17 cellular contexts compared by ENCODE assay signal in genomic region chr14:104545151-104545931, GRCh38. TPM values are rescaled to one million over a fixed set of nuclear protein-coding genes. Genes with fewer than 3 reads are reported as not detected.
DNase-seq lines count a peak whose midpoint lies in the region; ATAC-seq and TF ChIP-seq lines count a peak whose summit lies in the region.
"Had no signal": no experiment of that assay in that cellular context is flagged by ENCODE, and none has a peak within 500 bp of the region (broad histone marks: within the 10 kb centered on the region; RNA-seq: fewer than 3 reads in every experiment).

No MANE protein-coding gene starts in this region.

- no peaks in the 10 kb centered on the region for H3K27me3 ChIP-seq in H7 (ENCODE audit: control insufficient read depth, insufficient read depth, low read length)
- H3K27me3 ChIP-seq in foreskin keratinocyte = peaks cover 16% of the 10 kb centered on the region
- H3K27me3 ChIP-seq: ascending aorta had no signal

- H3K36me3 ChIP-seq in H7 (replicated peaks; ENCODE audit: control insufficient read depth, insufficient read depth, low read length) = no peaks in the 10 kb centered on the region
- H3K36me3 ChIP-seq: ascending aorta had no signal

- intact Hi-C loops in posterior vena cava (cut with DNase I) = no loop called here

- no peak for TF ChIP-seq CTCF in foreskin keratinocyte (conservative IDR thresholded peaks at IDR 0.05)

- peak; percentile 36 for ATAC-seq in foreskin keratinocyte
- ATAC-seq: HCT116; naive thymus-derived CD8-positive, alpha-beta T cell had no signal

- DNase-seq in H7 (peak; percentile 47), NCI-H2227 treated with DMSO at 0.1 percent for 48 hours (lab: John Stamatoyannopoulos, UW) (peak; percentile 16), foreskin keratinocyte (no peak), posterior vena cava (ENCODE audit: low spot score) (peak; percentile 58), OCI-M2 (lab: John Stamatoyannopoulos, UW; ENCODE audit: unreplicated experiment) (no peak), hepatic stellate cell (ENCODE audit: low spot score) (no peak)
- DNase-seq in activated CD4-positive, alpha-beta T cell treated with anti-CD3 and anti-CD28 coated beads, Interleukin-2, amount 50 U/mL, for 4 hours = no peak
- DNase-seq: activated CD4-positive, alpha-beta T cell treated with anti-CD3 and anti-CD28 coated beads, Interleukin-2, amount 50 U/mL, for 48 hours; effector memory CD4-positive, alpha-beta T cell; GF-D8; kidney glomerular epithelial cell; NCI-H345 had no signal

- H3K27ac ChIP-seq in foreskin keratinocyte = no peak overlapping the region
- H3K27ac ChIP-seq: ascending aorta had no signal

- no peak overlapping the region for H3K4me3 ChIP-seq in H7 (ENCODE audit: insufficient read depth, low read depth, low read length)
- H3K4me3 ChIP-seq: ascending aorta had no signal

- H3K4me1 ChIP-seq in foreskin keratinocyte = no peaks in the 10 kb centered on the region
- H3K4me1 ChIP-seq: ascending aorta had no signal

RNA-seq across cellular contexts. Expression of gene C14orf180, which starts 34.2 kb away (rescaled TPM):
- total RNA-seq in H7 (2014; rRNA removed; shearing (Covaris generic)) = not detected in 2 replicates
- total RNA-seq in foreskin keratinocyte (not detected in 2 replicates), posterior vena cava (1 to 10 TPM; 1.4 to 5.9 TPM)
- polyA plus RNA-seq in foreskin keratinocyte = not detected in 2 replicates
- total RNA-seq: CD8-positive, alpha-beta memory T cell; naive thymus-derived CD8-positive, alpha-beta T cell; T-helper 2 cell treated with Interferon-gamma antibody and Interleukin-4, amounts not matched to agents 100 ng/mL and 5 ng/mL, for 36 hours had no signal
- polyA plus RNA-seq: CD8-positive, alpha-beta memory T cell; naive thymus-derived CD8-positive, alpha-beta T cell had no signal

RNA-seq across cellular contexts. Expression of gene TMEM179, which starts 59.2 kb away (rescaled TPM):
- 1.9 and 3.2 TPM in 2 replicates for total RNA-seq in H7 (2014; rRNA removed; shearing (Covaris generic))
- total RNA-seq in foreskin keratinocyte (not detected in 2 replicates), posterior vena cava (under 1 TPM in 1 of 2 donors, not detected in 1; 0.38 TPM)
- polyA plus RNA-seq in foreskin keratinocyte = not detected in 2 replicates
- total RNA-seq: ascending aorta; naive thymus-derived CD8-positive, alpha-beta T cell had no signal
- polyA plus RNA-seq: CD8-positive, alpha-beta memory T cell; naive thymus-derived CD8-positive, alpha-beta T cell had no signal

Comparison
In these comparisons a context has a peak if more than half of its experiments do, and no peak if none do; other contexts are left out.
1. DNase-seq: peak in H7 (single experiment), NCI-H2227 treated with DMSO at 0.1 percent for 48 hours (single experiment) and posterior vena cava (single experiment); none in foreskin keratinocyte (0 of 2), OCI-M2 (single experiment), activated CD4-positive, alpha-beta T cell treated with anti-CD3 and anti-CD28 coated beads, Interleukin-2, amount 50 U/mL, for 4 hours (0 of 2) and hepatic stellate cell (single experiment).